ENCODE assay signal across 13 cellular contexts in the genomic region with DNA sequence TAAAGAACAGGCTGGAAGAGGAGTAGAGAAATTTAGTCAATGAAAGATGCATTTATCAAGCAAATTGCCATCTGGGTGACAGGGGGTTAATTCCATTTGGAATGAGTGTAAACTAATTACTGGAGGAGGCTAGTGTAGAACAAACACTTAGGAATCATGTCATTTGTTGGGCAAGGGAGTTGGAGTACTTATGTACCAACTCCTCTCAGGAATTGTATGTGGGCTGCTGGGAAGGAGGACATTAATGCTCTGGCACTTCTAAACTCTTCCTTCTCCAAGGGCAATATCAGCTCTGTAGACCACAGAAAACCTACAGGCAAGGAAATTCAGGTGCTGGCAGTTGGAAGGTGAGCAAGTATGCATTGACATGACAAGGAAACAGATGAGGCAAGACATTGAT.
DNase-seq lines count a peak whose midpoint lies in the region; ATAC-seq and TF ChIP-seq lines count a peak whose summit lies in the region.
"Had no signal": no experiment of that assay in that cellular context is flagged by ENCODE, and none has a peak within 500 bp of the region (broad histone marks: within the 10 kb centered on the region; RNA-seq: fewer than 3 reads in every experiment).

No MANE protein-coding gene starts in this region.

- intact Hi-C loops in transverse colon (cut with DNase I; ENCODE audit: low total_unique reads) = no loop called here

- DNase-seq in NCI-H82 (lab: John Stamatoyannopoulos, UW) = peak; percentile 29
- DNase-seq in NCI-H82 treated with DMSO at 0.1 percent for 48 hours (lab: John Stamatoyannopoulos, UW; ENCODE audit: unreplicated experiment) = no peak
- DNase-seq in NCI-H510A treated with DMSO at 0.1 percent for 48 hours (lab: John Stamatoyannopoulos, UW) = peak; percentile 59
- peak; percentile 12 for DNase-seq in SK-N-DZ (ENCODE audit: low spot score)
- DNase-seq in transverse colon = no peak
- no peak for DNase-seq in glutamatergic neuron
- DNase-seq: BE2C; CD4-positive, alpha-beta memory T cell; DND-41; GDM1 had no signal

- no peaks in the 10 kb centered on the region for H3K4me1 Mint-ChIP-seq in glutamatergic neuron (ENCODE audit: low read depth, unreplicated experiment)
- H3K4me1 Mint-ChIP-seq: CD4-positive, alpha-beta memory T cell had no signal

- no peak overlapping the region for H3K4me3 ChIP-seq in transverse colon
- H3K4me3 ChIP-seq: A549 had no signal

- no peaks in the 10 kb centered on the region for H3K27me3 Mint-ChIP-seq in glutamatergic neuron (ENCODE audit: unreplicated experiment)

- H3K4me1 ChIP-seq in transverse colon = no peaks in the 10 kb centered on the region
- H3K4me1 ChIP-seq: A549, BE2C had no signal

- TF ChIP-seq POLR2A in transverse colon (IDR thresholded peaks at IDR 0.05) = no peak

- H3K27ac Mint-ChIP-seq in glutamatergic neuron (ENCODE audit: unreplicated experiment) = no peak overlapping the region
- H3K27ac Mint-ChIP-seq: CD4-positive, alpha-beta memory T cell had no signal

- in situ Hi-C loops in transverse colon (cut with MboI; ENCODE audit: low pct_ligation_motif_present in 1 of 4, low pct_unique_long_range_greater_than_20kb in 1 of 4, low sequenced_read_pairs in 3 of 4) = no loop called here

- no peaks in the 10 kb centered on the region for H3K9me3 ChIP-seq in transverse colon
- H3K9me3 ChIP-seq: A549, BE2C had no signal

- H3K27me3 ChIP-seq in transverse colon = no peaks in the 10 kb centered on the region
- H3K27me3 ChIP-seq: BE2C had no signal

- no peak for TF ChIP-seq EP300 in transverse colon (IDR thresholded peaks at IDR 0.05; ENCODE audit: low read depth)

- no peak for ATAC-seq in HG02588 (IDR thresholded peaks at IDR 0.05; ENCODE audit: unreplicated experiment)
- ATAC-seq: A549 had no signal

- no peaks in the 10 kb centered on the region for H3K36me3 ChIP-seq in transverse colon
- H3K36me3 ChIP-seq: BE2C had no signal

- H3K27ac ChIP-seq in transverse colon = no peak overlapping the region
- H3K27ac ChIP-seq: A549, C4-2B had no signal

- no peak overlapping the region for H3K4me3 Mint-ChIP-seq in glutamatergic neuron (ENCODE audit: unreplicated experiment)
- H3K4me3 Mint-ChIP-seq: CD4-positive, alpha-beta memory T cell had no signal

- peaks cover 1% of the 10 kb centered on the region for H3K9me3 Mint-ChIP-seq in glutamatergic neuron (ENCODE audit: unreplicated experiment)

- no peaks in the 10 kb centered on the region for H3K36me3 Mint-ChIP-seq in glutamatergic neuron (ENCODE audit: unreplicated experiment)
- H3K36me3 Mint-ChIP-seq: CD4-positive, alpha-beta memory T cell had no signal

- no peak for TF ChIP-seq CTCF in transverse colon (IDR thresholded peaks at IDR 0.05)
- TF ChIP-seq CTCF in glutamatergic neuron (IDR thresholded peaks at IDR 0.05; ENCODE audit: partially characterized antibody, unreplicated experiment) = no peak

Comparison
In these comparisons a context has a peak if more than half of its experiments do, and no peak if none do; other contexts are left out.
1. DNase-seq: peak in NCI-H82 (single experiment), NCI-H510A treated with DMSO at 0.1 percent for 48 hours (single experiment) and SK-N-DZ (single experiment); none in NCI-H82 treated with DMSO at 0.1 percent for 48 hours (single experiment), transverse colon (single experiment) and glutamatergic neuron (single experiment).